1 cellular context compared by ENCODE assay signal in the genomic region with DNA sequence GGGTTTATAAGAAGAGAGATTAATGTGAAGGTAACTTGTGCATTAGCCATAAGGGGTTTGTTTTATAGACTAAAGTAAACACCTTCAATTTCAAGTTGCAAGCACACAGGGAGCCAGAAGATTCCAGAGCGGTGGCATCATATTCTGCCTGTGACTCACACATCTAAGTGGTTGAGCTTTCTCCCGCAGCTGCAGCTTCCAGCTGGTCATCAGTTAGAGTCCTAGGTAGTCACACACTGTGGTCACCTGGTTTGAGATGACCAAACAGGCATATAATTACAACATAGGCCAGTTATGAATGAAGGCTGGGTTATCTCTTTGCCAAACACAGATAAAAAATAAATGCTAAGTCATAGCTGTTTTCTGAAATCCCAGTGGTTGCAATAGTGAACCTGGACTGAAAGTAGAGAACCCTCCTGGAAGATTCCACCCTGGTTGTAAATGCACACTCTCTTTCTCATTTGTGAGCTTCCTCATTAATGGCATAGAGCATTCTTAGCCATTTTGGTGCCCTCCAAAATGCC.
TF ChIP-seq lines count a peak whose summit lies in the region.

No MANE protein-coding gene starts in this region.

TF ChIP-seq in SK-N-SH, 30 proteins besides CTCF, POLR2A, EP300 and RAD21 (continued from another document):
- TF ChIP-seq GATA2 (CRISPR knock-in tag; IDR thresholded peaks at IDR 0.05): no peak
- TF ChIP-seq, protein P1, sequence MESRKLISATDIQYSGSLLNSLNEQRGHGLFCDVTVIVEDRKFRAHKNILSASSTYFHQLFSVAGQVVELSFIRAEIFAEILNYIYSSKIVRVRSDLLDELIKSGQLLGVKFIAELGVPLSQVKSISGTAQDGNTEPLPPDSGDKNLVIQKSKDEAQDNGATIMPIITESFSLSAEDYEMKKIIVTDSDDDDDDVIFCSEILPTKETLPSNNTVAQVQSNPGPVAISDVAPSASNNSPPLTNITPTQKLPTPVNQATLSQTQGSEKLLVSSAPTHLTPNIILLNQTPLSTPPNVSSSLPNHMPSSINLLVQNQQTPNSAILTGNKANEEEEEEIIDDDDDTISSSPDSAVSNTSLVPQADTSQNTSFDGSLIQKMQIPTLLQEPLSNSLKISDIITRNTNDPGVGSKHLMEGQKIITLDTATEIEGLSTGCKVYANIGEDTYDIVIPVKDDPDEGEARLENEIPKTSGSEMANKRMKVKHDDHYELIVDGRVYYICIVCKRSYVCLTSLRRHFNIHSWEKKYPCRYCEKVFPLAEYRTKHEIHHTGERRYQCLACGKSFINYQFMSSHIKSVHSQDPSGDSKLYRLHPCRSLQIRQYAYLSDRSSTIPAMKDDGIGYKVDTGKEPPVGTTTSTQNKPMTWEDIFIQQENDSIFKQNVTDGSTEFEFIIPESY (IDR thresholded peaks at IDR 0.05; ENCODE audit: borderline replicate concordance, low read depth): 0 out of 2 replicates have a peak, but pooled peaks have one; percentile 22
- TF ChIP-seq TCF12 (IDR thresholded peaks at IDR 0.05): peak; percentile 97
- TF ChIP-seq MXI1 (IDR thresholded peaks at IDR 0.05; ENCODE audit: low read depth, low read length): no peak
- TF ChIP-seq JUND (IDR thresholded peaks at IDR 0.05): peak; percentile 94
- peak; percentile 82; the same call in 1 of the 2 replicates for TF ChIP-seq TEAD4 (IDR thresholded peaks at IDR 0.05; ENCODE audit: borderline replicate concordance, insufficient read depth)
- TF ChIP-seq FOXJ3 (CRISPR knock-in tag; IDR thresholded peaks at IDR 0.05): no peak
- no peak for TF ChIP-seq ELF1 (IDR thresholded peaks at IDR 0.05)
- TF ChIP-seq SIN3A (IDR thresholded peaks at IDR 0.05; ENCODE audit: borderline replicate concordance, low read depth, low read length): 0 out of 2 replicates have a peak, but pooled peaks have one; percentile 55
- TF ChIP-seq, protein P2, sequence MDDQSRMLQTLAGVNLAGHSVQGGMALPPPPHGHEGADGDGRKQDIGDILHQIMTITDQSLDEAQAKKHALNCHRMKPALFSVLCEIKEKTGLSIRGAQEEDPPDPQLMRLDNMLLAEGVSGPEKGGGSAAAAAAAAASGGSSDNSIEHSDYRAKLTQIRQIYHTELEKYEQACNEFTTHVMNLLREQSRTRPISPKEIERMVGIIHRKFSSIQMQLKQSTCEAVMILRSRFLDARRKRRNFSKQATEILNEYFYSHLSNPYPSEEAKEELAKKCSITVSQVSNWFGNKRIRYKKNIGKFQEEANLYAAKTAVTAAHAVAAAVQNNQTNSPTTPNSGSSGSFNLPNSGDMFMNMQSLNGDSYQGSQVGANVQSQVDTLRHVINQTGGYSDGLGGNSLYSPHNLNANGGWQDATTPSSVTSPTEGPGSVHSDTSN (IDR thresholded peaks at IDR 0.05): peak; percentile 68
- TF ChIP-seq, protein P3, sequence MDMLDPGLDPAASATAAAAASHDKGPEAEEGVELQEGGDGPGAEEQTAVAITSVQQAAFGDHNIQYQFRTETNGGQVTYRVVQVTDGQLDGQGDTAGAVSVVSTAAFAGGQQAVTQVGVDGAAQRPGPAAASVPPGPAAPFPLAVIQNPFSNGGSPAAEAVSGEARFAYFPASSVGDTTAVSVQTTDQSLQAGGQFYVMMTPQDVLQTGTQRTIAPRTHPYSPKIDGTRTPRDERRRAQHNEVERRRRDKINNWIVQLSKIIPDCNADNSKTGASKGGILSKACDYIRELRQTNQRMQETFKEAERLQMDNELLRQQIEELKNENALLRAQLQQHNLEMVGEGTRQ (IDR thresholded peaks at IDR 0.05; ENCODE audit: borderline replicate concordance, low read depth, low read length): no peak
- peak; percentile 97 for TF ChIP-seq FOSL2 (IDR thresholded peaks at IDR 0.05; ENCODE audit: borderline replicate concordance, low read depth)
- TF ChIP-seq, protein P4, sequence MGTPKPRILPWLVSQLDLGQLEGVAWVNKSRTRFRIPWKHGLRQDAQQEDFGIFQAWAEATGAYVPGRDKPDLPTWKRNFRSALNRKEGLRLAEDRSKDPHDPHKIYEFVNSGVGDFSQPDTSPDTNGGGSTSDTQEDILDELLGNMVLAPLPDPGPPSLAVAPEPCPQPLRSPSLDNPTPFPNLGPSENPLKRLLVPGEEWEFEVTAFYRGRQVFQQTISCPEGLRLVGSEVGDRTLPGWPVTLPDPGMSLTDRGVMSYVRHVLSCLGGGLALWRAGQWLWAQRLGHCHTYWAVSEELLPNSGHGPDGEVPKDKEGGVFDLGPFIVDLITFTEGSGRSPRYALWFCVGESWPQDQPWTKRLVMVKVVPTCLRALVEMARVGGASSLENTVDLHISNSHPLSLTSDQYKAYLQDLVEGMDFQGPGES (IDR thresholded peaks at IDR 0.05; ENCODE audit: low read depth, low read length): no peak
